ENCODE assay signal across 7 cellular contexts in the genomic region with DNA sequence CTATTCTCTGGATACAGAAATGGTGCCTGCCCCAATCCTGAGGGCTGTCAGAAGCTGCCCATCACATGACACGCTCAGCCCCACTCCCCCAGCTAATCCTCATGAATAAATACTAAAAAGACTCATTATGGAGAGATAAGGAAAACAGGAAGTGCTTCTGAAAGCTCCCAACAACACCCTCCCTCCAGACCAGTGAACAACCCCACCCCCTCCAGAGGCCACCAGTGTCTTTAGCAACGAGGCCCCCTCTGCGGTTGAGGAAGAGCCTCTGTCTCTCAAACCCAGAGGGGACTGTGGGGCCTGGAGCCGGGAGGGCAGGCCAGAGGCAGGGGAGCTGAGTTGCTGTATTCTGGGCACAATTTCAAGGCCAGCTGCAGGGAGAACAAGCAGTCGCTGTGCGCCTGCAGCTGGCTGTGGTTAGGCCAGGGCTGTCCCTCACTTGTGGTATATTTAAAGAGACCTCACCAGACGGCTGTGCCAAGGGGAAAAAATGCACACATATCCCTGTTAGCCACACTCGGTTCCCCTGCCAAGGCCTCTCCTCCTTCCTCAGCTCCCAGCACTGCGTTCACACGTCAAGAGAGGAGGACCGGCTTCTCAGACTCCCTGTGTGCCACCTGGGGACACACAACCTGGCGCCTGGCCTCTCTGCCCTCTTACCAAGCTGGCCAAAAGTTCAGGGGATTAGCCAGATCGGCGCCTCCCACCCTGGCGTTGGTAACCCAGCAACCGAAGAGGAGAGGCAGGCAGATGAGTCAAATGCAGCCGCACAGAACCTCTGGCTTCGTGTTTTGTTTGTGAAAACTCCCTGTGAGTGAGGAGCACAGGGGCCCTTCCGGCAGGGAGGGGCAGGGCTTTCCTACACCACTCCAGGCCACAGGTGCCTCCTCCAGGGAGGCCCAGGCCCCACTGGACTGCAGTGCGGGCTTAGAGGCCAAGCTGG.
DNase-seq lines count a peak whose midpoint lies in the region; ATAC-seq and TF ChIP-seq lines count a peak whose summit lies in the region.

No MANE protein-coding gene starts in this region.

- H2AFZ ChIP-seq in GM23338: peak overlapping the region; percentile 64
- peak overlapping the region; percentile 65 for H2AFZ ChIP-seq in smooth muscle cell (ENCODE audit: low read depth)

- CTCF ChIA-PET in activated CD4-positive, alpha-beta memory T cell treated with anti-CD3 and anti-CD28 coated beads for 36 hours (lab: Charles Lee): interaction anchor here (0.6 kb wide), 1 partner anchor 185 kb away, joined by 3 read pairs; no protein-coding TSS in a partner anchor

- H3K36me3 ChIP-seq in GM23338 (ENCODE audit: insufficient read depth): no peaks in the 10 kb centered on the region
- H3K36me3 ChIP-seq in smooth muscle cell (ENCODE audit: low read depth): no peaks in the 10 kb centered on the region

- no peaks in the 10 kb centered on the region for H3K36me3 Mint-ChIP-seq in GM23338 (ENCODE audit: low read depth)
- H3K36me3 Mint-ChIP-seq in activated CD4-positive, alpha-beta memory T cell treated with anti-CD3 and anti-CD28 coated beads for 36 hours: no peaks in the 10 kb centered on the region

- H3K4me1 ChIP-seq in GM23338 (ENCODE audit: insufficient read depth) (peaks cover 17% of the 10 kb centered on the region), smooth muscle cell (ENCODE audit: low read depth) (peaks cover 18% of the 10 kb centered on the region)

- H3K4me2 ChIP-seq in GM23338 (peak overlapping the region; percentile 65), smooth muscle cell (peak overlapping the region; percentile 79)

- no peaks in the 10 kb centered on the region for H3K9me2 ChIP-seq in GM23338 (ENCODE audit: insufficient read depth)

- DNase-seq in GM23338 (ENCODE audit: low spot score) (peak; percentile 43), NCI-H2107 treated with DMSO at 0.1 percent for 48 hours (lab: John Stamatoyannopoulos, UW; ENCODE audit: unreplicated experiment) (peak; percentile 81), astrocyte of the cerebellum (ENCODE audit: low read depth) (peak; percentile 68), hypothalamus (lab: John Stamatoyannopoulos, UW) (peak; percentile 24 to 94 (median 80)), smooth muscle cell (lab: John Stamatoyannopoulos, UW; ENCODE audit: unreplicated experiment) (peak; percentile 83)
- DNase-seq in activated CD4-positive, alpha-beta T cell treated with anti-CD3 and anti-CD28 coated beads for 1 hour: no peak
- no peak for DNase-seq in activated CD4-positive, alpha-beta memory T cell treated with anti-CD3 and anti-CD28 coated beads for 36 hours

- peak overlapping the region; percentile 30 for H3K9ac ChIP-seq in smooth muscle cell (ENCODE audit: low read depth)

- H3K4me3 ChIP-seq in GM23338 (no peak overlapping the region), astrocyte of the cerebellum (ENCODE audit: low read depth, low read length) (peak overlapping the region; percentile 8), smooth muscle cell (peak overlapping the region; percentile 3)

- no peak overlapping the region for H3K4me3 Mint-ChIP-seq in GM23338
- H3K4me3 Mint-ChIP-seq in activated CD4-positive, alpha-beta memory T cell treated with anti-CD3 and anti-CD28 coated beads for 36 hours: no peak overlapping the region

- H3F3A ChIP-seq in GM23338 (replicated peaks; ENCODE audit: low read depth): 0 out of 2 replicates have a peak, but pooled peaks cover 6% of the 10 kb centered on the region
- peaks cover 7% of the 10 kb centered on the region for H3F3A ChIP-seq in smooth muscle cell (ENCODE audit: low read depth)

- H3K79me2 ChIP-seq in GM23338 (replicated peaks; ENCODE audit: insufficient read depth): no peaks in the 10 kb centered on the region
- H3K79me2 ChIP-seq in smooth muscle cell (ENCODE audit: low read depth): no peaks in the 10 kb centered on the region

- peak overlapping the region; percentile 69; the same call in 1 of the 2 replicates for H3K27ac Mint-ChIP-seq in GM23338
- H3K27ac Mint-ChIP-seq in activated CD4-positive, alpha-beta memory T cell treated with anti-CD3 and anti-CD28 coated beads for 36 hours: no peak overlapping the region

- no peaks in the 10 kb centered on the region for H4K20me1 ChIP-seq in GM23338 (replicated peaks; ENCODE audit: insufficient read depth)
- no peaks in the 10 kb centered on the region for H4K20me1 ChIP-seq in smooth muscle cell (ENCODE audit: low read depth)

- H3K27ac ChIP-seq in GM23338 (ENCODE audit: low read depth): no peak overlapping the region
- peak overlapping the region; percentile 77 for H3K27ac ChIP-seq in smooth muscle cell (ENCODE audit: low read depth)

- H3K27me3 ChIP-seq in GM23338 (ENCODE audit: insufficient read depth) (no peaks in the 10 kb centered on the region), smooth muscle cell (ENCODE audit: low read depth) (no peaks in the 10 kb centered on the region)

- H3K9me3 Mint-ChIP-seq in GM23338: no peaks in the 10 kb centered on the region
- H3K9me3 Mint-ChIP-seq in activated CD4-positive, alpha-beta memory T cell treated with anti-CD3 and anti-CD28 coated beads for 36 hours: no peaks in the 10 kb centered on the region

- intact Hi-C loops in activated CD4-positive, alpha-beta memory T cell treated with anti-CD3 and anti-CD28 coated beads for 36 hours (cut with micrococcal nuclease): no loop called here

- H3K4me1 Mint-ChIP-seq in GM23338: peaks cover 29% of the 10 kb centered on the region
- no peaks in the 10 kb centered on the region for H3K4me1 Mint-ChIP-seq in activated CD4-positive, alpha-beta memory T cell treated with anti-CD3 and anti-CD28 coated beads for 36 hours (ENCODE audit: low read depth)

- WGBS in smooth muscle cell (ENCODE audit: low lambda C conversion rate): 20% methylated on average over 20 of the region's 20 CpGs

- in situ Hi-C loops in astrocyte of the cerebellum (cut with HindIII; ENCODE audit: low sequenced_read_pairs): no loop called here

- no peaks in the 10 kb centered on the region for H3K9me3 ChIP-seq in smooth muscle cell (replicated peaks; ENCODE audit: low read depth)

- POLR2A ChIA-PET in activated CD4-positive, alpha-beta memory T cell treated with anti-CD3 and anti-CD28 coated beads for 36 hours (lab: Charles Lee): interaction anchor here (1.0 kb wide), 1 partner anchor 184 kb away, joined by 3 read pairs; no protein-coding TSS in a partner anchor

- ATAC-seq in GM23338: peak; percentile 71

- TF ChIP-seq CTCF in GM23338 (conservative IDR thresholded peaks at IDR 0.05; ENCODE audit: low read depth in 2 of 2): no peak
- no peak for TF ChIP-seq CTCF in astrocyte of the cerebellum (IDR thresholded peaks at IDR 0.05; ENCODE audit: low read depth, low read length, missing control alignments)
- TF ChIP-seq CTCF in smooth muscle cell (IDR thresholded peaks at IDR 0.05; ENCODE audit: borderline replicate concordance, insufficient read depth, poor library complexity, severe bottlenecking): no peak

- H3K27me3 Mint-ChIP-seq in GM23338 (ENCODE audit: insufficient read depth, low read depth, poor library complexity): peaks cover 7% of the 10 kb centered on the region
- H3K27me3 Mint-ChIP-seq in activated CD4-positive, alpha-beta memory T cell treated with anti-CD3 and anti-CD28 coated beads for 36 hours: peaks cover 4% of the 10 kb centered on the region

TF ChIP-seq in GM23338, 12 proteins besides CTCF, POLR2A, EP300 and RAD21 (continues in another document):
- no peak for TF ChIP-seq CREB1 (CRISPR knock-in tag; IDR thresholded peaks at IDR 0.05; ENCODE audit: low read depth)
- no peak for TF ChIP-seq POLR2AphosphoS5 (IDR thresholded peaks at IDR 0.05; ENCODE audit: low read depth)
- no peak for TF ChIP-seq ZNF331 (CRISPR knock-in tag; IDR thresholded peaks at IDR 0.05; ENCODE audit: low read depth)
- no peak for TF ChIP-seq NANOG (IDR thresholded peaks at IDR 0.05; ENCODE audit: borderline replicate concordance)
- no peak for TF ChIP-seq ZNF114 (CRISPR knock-in tag; IDR thresholded peaks at IDR 0.05)
- no peak for TF ChIP-seq ETS1 (IDR thresholded peaks at IDR 0.05)

Comparison
In these comparisons a context has a peak if more than half of its experiments do, and no peak if none do; other contexts are left out.
1. DNase-seq: peak in GM23338 (single experiment), NCI-H2107 treated with DMSO at 0.1 percent for 48 hours (single experiment), astrocyte of the cerebellum (single experiment), hypothalamus (51 of 51) and smooth muscle cell (single experiment); none in activated CD4-positive, alpha-beta T cell treated with anti-CD3 and anti-CD28 coated beads for 1 hour (single experiment) and activated CD4-positive, alpha-beta memory T cell treated with anti-CD3 and anti-CD28 coated beads for 36 hours (single experiment).